Comparison of ENCODE assay signal across 29 cellular contexts in the genomic region with DNA sequence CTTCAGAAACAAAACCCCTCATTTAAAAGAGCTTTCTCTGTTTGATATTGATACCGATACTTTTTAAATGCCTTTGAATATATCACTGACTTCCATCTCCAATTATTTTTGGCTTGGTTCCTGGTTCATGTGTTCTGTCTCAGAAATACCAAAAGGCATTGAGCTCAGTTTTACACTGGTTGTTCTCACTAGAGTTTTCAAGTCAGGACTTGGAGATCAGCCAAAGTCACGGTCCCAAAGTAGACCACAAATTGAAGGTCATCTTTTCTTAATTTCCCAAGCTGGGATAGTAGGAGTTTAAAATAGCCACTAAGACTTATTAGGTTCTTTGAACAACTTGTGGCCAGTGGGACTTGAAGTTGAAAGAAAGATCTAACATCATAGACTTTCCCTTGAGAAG. TPM values are rescaled to one million over a fixed set of nuclear protein-coding genes. Genes with fewer than 3 reads are reported as not detected.
"Had no signal": no experiment of that assay in that cellular context is flagged by ENCODE, and none has a peak within 500 bp of the region (broad histone marks: within the 10 kb centered on the region; RNA-seq: fewer than 3 reads in every experiment).

No MANE protein-coding gene starts in this region.

- H3K36me3 Mint-ChIP-seq: activated naive CD8-positive, alpha-beta T cell; memory B cell; stimulated activated memory B cell treated with anti-CD40 and anti-IgM and Interleukin-4, amounts not matched to agents 10 μg/mL and 1 μg/mL and 100 μg/mL, for 72 hours; T-cell had no signal

- H3K36me3 ChIP-seq: adrenal gland, ascending aorta, breast epithelium, esophagus squamous epithelium, gastroesophageal sphincter, heart left ventricle, right lobe of liver, stomach, upper lobe of right lung had no signal

- H2AFZ ChIP-seq: parathyroid adenoma had no signal

- H3K27me3 ChIP-seq: adrenal gland, ascending aorta, breast epithelium, gastroesophageal sphincter, heart left ventricle, right lobe of liver, stomach, testis, upper lobe of right lung had no signal

- FAIRE-seq: small intestine, TTC549 had no signal

- H3K9me3 Mint-ChIP-seq: activated T-cell treated with anti-CD3 and anti-CD28 coated beads, Interleukin-2, amount 50 U/mL, for 24 hours; activated T-helper 2 cell treated with anti-CD3 and anti-CD28 coated beads, Interferon-gamma antibody, Interleukin-2, Interleukin-4, amounts not matched to agents 10 μg/mL and 5 μg/mL and 100 μg/mL, durations not matched to agents 14 hours and 24 hours and 36 hours; memory B cell; nephron; T-cell; T-helper 2 cell treated with Interferon-gamma antibody and Interleukin-4, amounts not matched to agents 5 μg/mL and 100 μg/mL, for 36 hours had no signal

- H3K79me2 ChIP-seq: parathyroid adenoma had no signal

- H3K4me1 Mint-ChIP-seq: memory B cell; nephron; stimulated activated memory B cell treated with anti-CD40 and anti-IgM and Interleukin-4, amounts not matched to agents 10 μg/mL and 1 μg/mL and 100 μg/mL, for 72 hours had no signal

- H3K4me3 ChIP-seq: adrenal gland, ascending aorta, breast epithelium, coronary artery, esophagus squamous epithelium, gastroesophageal sphincter, heart left ventricle, right lobe of liver, stomach, testis, upper lobe of right lung had no signal

- DNase-seq: activated CD4-positive, alpha-beta T cell treated with anti-CD3 and anti-CD28 coated beads for 1 hour; activated CD8-positive, alpha-beta memory T cell treated with anti-CD3 and anti-CD28 coated beads for 24 hours; activated CD8-positive, alpha-beta memory T cell treated with anti-CD3 and anti-CD28 coated beads, Interleukin-2, amount 50 U/mL, for 4 hours; activated naive CD4-positive, alpha-beta T cell; activated T-cell treated with anti-CD3 and anti-CD28 coated beads, Interleukin-2, amount 50 U/mL, for 24 hours; adrenal gland; esophagus squamous epithelium; islet precursor cell; left cardiac atrium; right lobe of liver; stimulated activated CD4-positive, alpha-beta T cell treated with anti-CD3 and anti-CD28 coated beads, Interleukin-2, amount 100 ng/mL, for 24 hours; stomach; T-cell; testis; upper lobe of right lung had no signal

- H3K4me3 Mint-ChIP-seq: activated naive CD8-positive, alpha-beta T cell; activated T-cell treated with anti-CD3 and anti-CD28 coated beads, Interleukin-2, amount 50 U/mL, for 24 hours; memory B cell; nephron; stimulated activated memory B cell treated with anti-CD40 and anti-IgM and Interleukin-4, amounts not matched to agents 10 μg/mL and 1 μg/mL and 100 μg/mL, for 72 hours; T-cell; T-helper 2 cell treated with Interferon-gamma antibody and Interleukin-4, amounts not matched to agents 5 μg/mL and 100 μg/mL, for 36 hours had no signal

- ATAC-seq: gastroesophageal sphincter; left cardiac atrium; right lobe of liver; stimulated activated memory B cell treated with anti-CD40 and anti-IgM and Interleukin-4, amounts not matched to agents 10 μg/mL and 1 μg/mL and 100 μg/mL, for 72 hours; T-cell; upper lobe of right lung had no signal

- H3K27ac ChIP-seq: adrenal gland, ascending aorta, coronary artery, esophagus squamous epithelium, gastroesophageal sphincter, heart left ventricle, parathyroid adenoma, right lobe of liver, testis, upper lobe of right lung had no signal

- H3K27me3 Mint-ChIP-seq: activated T-cell treated with anti-CD3 and anti-CD28 coated beads, Interleukin-2, amount 50 U/mL, for 24 hours; stimulated activated memory B cell treated with anti-CD40 and anti-IgM and Interleukin-4, amounts not matched to agents 10 μg/mL and 1 μg/mL and 100 μg/mL, for 72 hours had no signal

- H3K27ac Mint-ChIP-seq: activated naive CD8-positive, alpha-beta T cell; activated T-cell treated with anti-CD3 and anti-CD28 coated beads, Interleukin-2, amount 50 U/mL, for 24 hours; activated T-helper 2 cell treated with anti-CD3 and anti-CD28 coated beads, Interferon-gamma antibody, Interleukin-2, Interleukin-4, amounts not matched to agents 10 μg/mL and 5 μg/mL and 100 μg/mL, durations not matched to agents 14 hours and 24 hours and 36 hours; memory B cell; nephron; stimulated activated memory B cell treated with anti-CD40 and anti-IgM and Interleukin-4, amounts not matched to agents 10 μg/mL and 1 μg/mL and 100 μg/mL, for 72 hours; T-cell; T-helper 2 cell treated with Interferon-gamma antibody and Interleukin-4, amounts not matched to agents 5 μg/mL and 100 μg/mL, for 36 hours had no signal

- H3K4me1 ChIP-seq: adrenal gland, ascending aorta, gastroesophageal sphincter, parathyroid adenoma, right lobe of liver, testis had no signal

RNA-seq across cellular contexts. Expression of a gene that starts 24.2 kb away (rescaled TPM):
- total RNA-seq: ascending aorta, T-cell had no signal
